In the genomic region with DNA sequence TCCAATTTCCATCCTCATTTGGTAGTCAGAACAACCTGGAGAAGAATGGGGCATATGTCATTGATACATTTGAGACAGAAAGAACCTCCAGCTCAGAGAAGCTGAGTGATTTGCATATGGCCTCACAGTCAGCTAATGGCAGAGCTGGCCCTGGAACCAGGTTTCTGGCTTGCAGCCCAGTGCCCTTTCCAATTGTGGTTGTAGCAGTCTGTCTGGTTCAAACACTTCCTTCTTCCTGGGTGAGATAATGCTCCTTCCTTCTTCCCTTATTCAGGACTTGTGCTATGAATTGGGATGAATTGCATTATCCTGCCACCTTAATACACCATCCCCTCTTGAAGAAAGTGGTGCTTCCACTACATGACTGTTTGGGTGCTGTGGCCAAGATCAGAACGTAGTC, we compare ENCODE assay signal across 13 cellular contexts. TPM values are rescaled to one million over a fixed set of nuclear protein-coding genes. Genes with fewer than 3 reads are reported as not detected.
DNase-seq lines count a peak whose midpoint lies in the region; ATAC-seq, FAIRE-seq and TF ChIP-seq lines count a peak whose summit lies in the region.
"Had no signal": no experiment of that assay in that cellular context is flagged by ENCODE, and none has a peak within 500 bp of the region (broad histone marks: within the 10 kb centered on the region; RNA-seq: fewer than 3 reads in every experiment).

No MANE protein-coding gene starts in this region.

- H3K79me1 ChIP-seq in trophoblast cell (ENCODE audit: low read length) = no peaks in the 10 kb centered on the region

- H2AFZ ChIP-seq in trophoblast cell (ENCODE audit: insufficient read depth, low read length, poor library complexity) = no peak overlapping the region

- H3K18ac ChIP-seq in trophoblast cell (ENCODE audit: low read length) = no peak overlapping the region

- no peak overlapping the region for H3K27ac ChIP-seq in esophagus muscularis mucosa (replicated peaks in 1 of 4)
- peak overlapping the region; percentile 28 to 69 for H3K27ac ChIP-seq in small intestine (ENCODE audit: low read depth in 1 of 2, low read length in 1 of 2)
- H3K27ac ChIP-seq in trophoblast cell (ENCODE audit: low read depth, low read length) = no peak overlapping the region

- no peak overlapping the region for H2AK5ac ChIP-seq in trophoblast cell (ENCODE audit: low read length)

- FAIRE-seq in small intestine (lab: Jason Lieb, UNC) = no peak

- no peak overlapping the region for H2BK12ac ChIP-seq in trophoblast cell (ENCODE audit: low read length)

- no peak for TF ChIP-seq POLR2A in esophagus muscularis mucosa (IDR thresholded peaks at IDR 0.05; ENCODE audit: low read depth)

- H3K36me3 ChIP-seq in esophagus muscularis mucosa = no peaks in the 10 kb centered on the region
- peaks cover 0 to 8% of the 10 kb centered on the region in 2 donors for H3K36me3 ChIP-seq in small intestine (ENCODE audit: control insufficient read depth in 2 of 2, insufficient read depth in 2 of 2, low read length in 2 of 2)
- no peaks in the 10 kb centered on the region for H3K36me3 ChIP-seq in trophoblast cell (ENCODE audit: control insufficient read depth in 1 of 2, insufficient read depth in 2 of 2, low read length in 2 of 2)

- H3K27me3 ChIP-seq in esophagus muscularis mucosa (no peaks in the 10 kb centered on the region), small intestine (ENCODE audit: control insufficient read depth in 2 of 2, insufficient read depth in 2 of 2, low read length in 2 of 2) (no peaks in the 10 kb centered on the region), trophoblast cell (ENCODE audit: insufficient read depth, low read length) (no peaks in the 10 kb centered on the region)

- H3K9me3 ChIP-seq in esophagus muscularis mucosa = no peaks in the 10 kb centered on the region
- H3K9me3 ChIP-seq in small intestine (ENCODE audit: control insufficient read depth, low read depth) = no peaks in the 10 kb centered on the region
- H3K9me3 ChIP-seq in trophoblast cell (ENCODE audit: insufficient read depth, low read depth, low read length) = no peaks in the 10 kb centered on the region

- H3K23ac ChIP-seq in trophoblast cell (ENCODE audit: low read length) = no peak overlapping the region

- intact Hi-C loops in esophagus muscularis mucosa (cut with DNase I) = no loop called here

- no peak overlapping the region for H3K4ac ChIP-seq in trophoblast cell (ENCODE audit: low read depth, low read length)

- no peak overlapping the region for H4K91ac ChIP-seq in trophoblast cell (ENCODE audit: low read depth, low read length)

- no peak overlapping the region for H4K8ac ChIP-seq in trophoblast cell (ENCODE audit: low read depth, low read length)

- no peak overlapping the region for H2BK5ac ChIP-seq in trophoblast cell (ENCODE audit: low read depth, low read length, poor library complexity)

- no peak for TF ChIP-seq CTCF in esophagus muscularis mucosa (IDR thresholded peaks at IDR 0.05)

- no peak overlapping the region for H3K9ac ChIP-seq in trophoblast cell (ENCODE audit: low read length)

- peak; percentile 13 for DNase-seq in NCI-H345 (lab: John Stamatoyannopoulos, UW)
- no peak for DNase-seq in NCI-H345 treated with DMSO at 0.1 percent for 48 hours (lab: John Stamatoyannopoulos, UW; ENCODE audit: unreplicated experiment)
- peak; percentile 95 for DNase-seq in NCI-H2029 treated with DMSO at 0.1 percent for 48 hours (lab: John Stamatoyannopoulos, UW)
- peak; percentile 87 for DNase-seq in esophagus muscularis mucosa (ENCODE audit: extremely low spot score)
- DNase-seq in small intestine = peak; percentile 91
- no peak for DNase-seq in middle frontal gyrus (ENCODE audit: extremely low spot score, low spot score)
- DNase-seq in trophoblast cell = no peak
- DNase-seq: activated CD4-positive, alpha-beta memory T cell treated with anti-CD3 and anti-CD28 coated beads, Interleukin-2, amount 10 ng/mL, durations not matched to agents 7 days and 5 days; activated naive CD4-positive, alpha-beta T cell treated with anti-CD3 and anti-CD28 coated beads, Interleukin-2, amount 50 U/mL, for 16 hours; H7; islet precursor cell had no signal

- H3K4me1 ChIP-seq in esophagus muscularis mucosa (peaks cover 0 to 5% (median 0%) of the 10 kb centered on the region in 4 donors), small intestine (ENCODE audit: control insufficient read depth in 2 of 2, insufficient read depth in 1 of 2, low read depth in 1 of 2, low read length in 1 of 2) (peaks cover 8 to 15% of the 10 kb centered on the region in 2 donors), trophoblast cell (ENCODE audit: control insufficient read depth in 1 of 2, insufficient read depth in 2 of 2, low read length in 2 of 2) (no peaks in the 10 kb centered on the region)

- no peak for ATAC-seq in GM19452 (IDR thresholded peaks at IDR 0.05; ENCODE audit: unreplicated experiment)

- no peak overlapping the region for H3K14ac ChIP-seq in trophoblast cell (ENCODE audit: low read length)

- no peak overlapping the region for H4K12ac ChIP-seq in trophoblast cell (ENCODE audit: low read depth, low read length)

- H3K4me2 ChIP-seq in trophoblast cell (ENCODE audit: low read length) = no peak overlapping the region

- TF ChIP-seq EP300 in esophagus muscularis mucosa (IDR thresholded peaks at IDR 0.05) = no peak

- no peak overlapping the region for H2BK120ac ChIP-seq in trophoblast cell (ENCODE audit: insufficient read depth, low read length, poor library complexity)

- H3K79me2 ChIP-seq in trophoblast cell (ENCODE audit: control insufficient read depth, insufficient read depth, low read length, poor library complexity) = no peaks in the 10 kb centered on the region

- 88% methylated on average over 1 of the region's 1 CpG for WGBS in esophagus muscularis mucosa
- WGBS in small intestine, 3 donors = 24 to 58% (median 39%) methylated on average over 1 of the region's 1 CpG
- WGBS in trophoblast cell (ENCODE audit: extremely low coverage, insufficient coverage, insufficient read length) = no CpG with 5 or more reads among the region's 1 CpG

- H3K4me3 ChIP-seq in esophagus muscularis mucosa (no peak overlapping the region), small intestine (ENCODE audit: low read depth in 1 of 2, low read length in 2 of 2) (no peak overlapping the region), trophoblast cell (ENCODE audit: low read depth, low read length) (no peak overlapping the region)

RNA-seq across cellular contexts. Expression of a gene that starts 24.2 kb away (rescaled TPM):
- total RNA-seq in esophagus muscularis mucosa = 1 to 10 TPM in 1 of 4 donors, under 1 TPM in 1, not detected in 2; 0.42 to 1.3 TPM
- 100 to 1,000 TPM in 2 of 3 donors, 10 to 100 TPM in 1; 22.3 to 372 (median 188) TPM for polyA plus RNA-seq in small intestine
- polyA plus RNA-seq in trophoblast cell (2013) = 0.07 TPM in 2 replicates
- total RNA-seq: activated CD4-positive, alpha-beta memory T cell treated with anti-CD3 and anti-CD28 coated beads, Interleukin-2, amount 10 ng/mL, durations not matched to agents 7 days and 5 days; osteoblast had no signal

Comparison
In these comparisons a context has a peak if more than half of its experiments do, and no peak if none do; other contexts are left out.
1. DNase-seq: peak in NCI-H345 (single experiment), NCI-H2029 treated with DMSO at 0.1 percent for 48 hours (single experiment), esophagus muscularis mucosa (single experiment) and small intestine (single experiment); none in NCI-H345 treated with DMSO at 0.1 percent for 48 hours (single experiment), middle frontal gyrus (single experiment) and trophoblast cell (0 of 2).
2. H3K27ac ChIP-seq: peak in small intestine (2 of 2); none in esophagus muscularis mucosa (0 of 4) and trophoblast cell (single experiment).